Comparison of ENCODE assay signal across 20 cellular contexts in genomic region chr4:94068712-94069111, GRCh38.
"Had no signal": no experiment of that assay in that cellular context is flagged by ENCODE, and none has a peak within 500 bp of the region (broad histone marks: within the 10 kb centered on the region; RNA-seq: fewer than 3 reads in every experiment).

No MANE protein-coding gene starts in this region.

- H3K4me3 ChIP-seq: cardiac muscle cell, esophagus muscularis mucosa, right atrium auricular region, upper lobe of right lung had no signal

- H3K36me3 Mint-ChIP-seq: naive thymus-derived CD4-positive, alpha-beta T cell; T-cell had no signal

- H3K9me3 Mint-ChIP-seq: activated naive CD4-positive, alpha-beta T cell treated with anti-CD3 and anti-CD28 coated beads for 36 hours; activated naive CD8-positive, alpha-beta T cell treated with anti-CD3 and anti-CD28 coated beads, Interleukin-2, amount 50 U/mL, for 24 hours; activated T-helper 2 cell treated with anti-CD3 and anti-CD28 coated beads, Interferon-gamma antibody, Interleukin-2, Interleukin-4, amounts not matched to agents 10 μg/mL and 5 μg/mL and 100 μg/mL, durations not matched to agents 14 hours and 24 hours and 36 hours had no signal

- ATAC-seq: activated naive CD8-positive, alpha-beta T cell treated with anti-CD3 and anti-CD28 coated beads, Interleukin-2, amount 50 U/mL, for 24 hours; left lobe of liver; naive thymus-derived CD4-positive, alpha-beta T cell; stimulated activated naive CD8-positive, alpha-beta T cell treated with anti-CD3 and anti-CD28 coated beads, Interleukin-15, amount 100 ng/mL, for 72 hours; T-cell; upper lobe of right lung had no signal

- H3K36me3 ChIP-seq: cardiac muscle cell, esophagus muscularis mucosa, right atrium auricular region, upper lobe of right lung had no signal

- H3K27ac ChIP-seq: cardiac muscle cell, esophagus muscularis mucosa, right atrium auricular region, upper lobe of right lung had no signal

- H3K4me1 Mint-ChIP-seq: activated naive CD8-positive, alpha-beta T cell treated with anti-CD3 and anti-CD28 coated beads, Interleukin-2, amount 50 U/mL, for 24 hours; naive thymus-derived CD4-positive, alpha-beta T cell; stimulated activated naive CD8-positive, alpha-beta T cell treated with anti-CD3 and anti-CD28 coated beads, Interleukin-15, amount 100 ng/mL, for 72 hours; T-cell had no signal

- H3K27me3 Mint-ChIP-seq: activated naive CD8-positive, alpha-beta T cell treated with anti-CD3 and anti-CD28 coated beads, Interleukin-2, amount 50 U/mL, for 24 hours; naive thymus-derived CD4-positive, alpha-beta T cell; stimulated activated naive CD8-positive, alpha-beta T cell treated with anti-CD3 and anti-CD28 coated beads, Interleukin-15, amount 100 ng/mL, for 72 hours; T-cell had no signal

- H3K9me3 ChIP-seq: esophagus muscularis mucosa, upper lobe of right lung had no signal

- H3K27ac Mint-ChIP-seq: activated naive CD4-positive, alpha-beta T cell treated with anti-CD3 and anti-CD28 coated beads for 36 hours; activated naive CD8-positive, alpha-beta T cell treated with anti-CD3 and anti-CD28 coated beads, Interleukin-2, amount 50 U/mL, for 24 hours; activated T-helper 2 cell treated with anti-CD3 and anti-CD28 coated beads, Interferon-gamma antibody, Interleukin-2, Interleukin-4, amounts not matched to agents 10 μg/mL and 5 μg/mL and 100 μg/mL, durations not matched to agents 14 hours and 24 hours and 36 hours; naive thymus-derived CD4-positive, alpha-beta T cell; stimulated activated naive CD8-positive, alpha-beta T cell treated with anti-CD3 and anti-CD28 coated beads, Interleukin-15, amount 100 ng/mL, for 72 hours; T-cell had no signal

- FAIRE-seq: colon, keratinocyte had no signal

- H3K4me3 Mint-ChIP-seq: activated naive CD4-positive, alpha-beta T cell treated with anti-CD3 and anti-CD28 coated beads for 36 hours; activated naive CD8-positive, alpha-beta T cell treated with anti-CD3 and anti-CD28 coated beads, Interleukin-2, amount 50 U/mL, for 24 hours; naive thymus-derived CD4-positive, alpha-beta T cell; stimulated activated naive CD8-positive, alpha-beta T cell treated with anti-CD3 and anti-CD28 coated beads, Interleukin-15, amount 100 ng/mL, for 72 hours; T-cell had no signal

- H3K4me1 ChIP-seq: esophagus muscularis mucosa, right atrium auricular region, upper lobe of right lung had no signal

- H3K27me3 ChIP-seq: cardiac muscle cell, esophagus muscularis mucosa, right atrium auricular region, upper lobe of right lung had no signal

- DNase-seq: activated CD4-positive, CD25-positive, alpha-beta regulatory T cell treated with anti-CD3 and anti-CD28 coated beads, Interleukin-2, amount 50 U/mL, for 72 hours; activated naive CD4-positive, alpha-beta T cell treated with anti-CD3 and anti-CD28 coated beads for 36 hours; activated naive CD8-positive, alpha-beta T cell treated with anti-CD3 and anti-CD28 coated beads, Interleukin-2, amount 50 U/mL, for 24 hours; activated T-cell treated with anti-CD3 and anti-CD28 coated beads, Interleukin-2, amount 50 U/mL, for 1 hour; aorta; glutamatergic neuron; naive thymus-derived CD4-positive, alpha-beta T cell; nucleus accumbens; posterior cingulate gyrus; stimulated activated naive CD8-positive, alpha-beta T cell treated with anti-CD3 and anti-CD28 coated beads, Interleukin-15, amount 100 ng/mL, for 72 hours; T-cell; T1000; upper lobe of right lung had no signal
